ENCODE assay signal across 1 cellular context in genomic region chr1:16612332-16613172, GRCh38.
TF ChIP-seq lines count a peak whose summit lies in the region.

No MANE protein-coding gene starts in this region.

TF ChIP-seq in HepG2, 621 proteins besides CTCF, POLR2A, EP300 and RAD21 (continued from another document):
- peak; percentile 65; the same call in 1 of the 2 replicates for TF ChIP-seq E2F1 (CRISPR knock-in tag; IDR thresholded peaks at IDR 0.05)
- peak; percentile 28; the same call in 1 of the 2 replicates for TF ChIP-seq MTF2 (CRISPR knock-in tag; IDR thresholded peaks at IDR 0.05; ENCODE audit: borderline replicate concordance)
- 0 out of 2 replicates have a peak, but pooled peaks have one; percentile 26 for TF ChIP-seq ZNF232 (CRISPR knock-in tag; IDR thresholded peaks at IDR 0.05; ENCODE audit: borderline replicate concordance)
- TF ChIP-seq ZBTB37 (CRISPR knock-in tag; IDR thresholded peaks at IDR 0.05): peak; percentile 69; the same call in 1 of the 2 replicates
- peak; percentile 10; the same call in 1 of the 2 replicates for TF ChIP-seq ZNF513 (CRISPR knock-in tag; conservative IDR thresholded peaks at IDR 0.05)
- 0 out of 2 replicates have a peak, but pooled peaks have one; percentile 66 for TF ChIP-seq HINFP (CRISPR knock-in tag; IDR thresholded peaks at IDR 0.05; ENCODE audit: low read depth)
- peak; percentile 27; the same call in 1 of the 2 replicates for TF ChIP-seq SAP130 (CRISPR knock-in tag; IDR thresholded peaks at IDR 0.05; ENCODE audit: low read depth)
- no peak for TF ChIP-seq ZHX2 (IDR thresholded peaks at IDR 0.05; ENCODE audit: low read depth)
- peak; percentile 81 for TF ChIP-seq ZHX2 (CRISPR knock-in tag; IDR thresholded peaks at IDR 0.05; ENCODE audit: borderline replicate concordance)
- TF ChIP-seq SOX13 (IDR thresholded peaks at IDR 0.05): no peak
- TF ChIP-seq SOX13 (CRISPR knock-in tag; conservative IDR thresholded peaks at IDR 0.05 in 1 of 2, IDR thresholded peaks at IDR 0.05 in 1 of 2): 0 out of 4 replicates have a peak, but pooled peaks of 1 of the 2 experiments have one; percentile 23
- peak; percentile 43; the same call in 1 of the 2 replicates for TF ChIP-seq NFE2L1 (CRISPR knock-in tag; IDR thresholded peaks at IDR 0.05; ENCODE audit: borderline replicate concordance)
- peak; percentile 18; the same call in 1 of the 2 replicates for TF ChIP-seq ELF4 (CRISPR knock-in tag; IDR thresholded peaks at IDR 0.05; ENCODE audit: borderline replicate concordance)
- 0 out of 2 replicates have a peak, but pooled peaks have one; percentile 67 for TF ChIP-seq ISX (CRISPR knock-in tag; conservative IDR thresholded peaks at IDR 0.05)
- 0 out of 2 replicates have a peak, but pooled peaks have one; percentile 55 for TF ChIP-seq ZNF777 (CRISPR knock-in tag; IDR thresholded peaks at IDR 0.05)
- TF ChIP-seq ZFP36L1 (CRISPR knock-in tag; IDR thresholded peaks at IDR 0.05): peak; percentile 71; the same call in 1 of the 2 replicates
- no peak for TF ChIP-seq EZH2 (conservative IDR thresholded peaks at IDR 0.05; ENCODE audit: low read depth, low read length)
- TF ChIP-seq CREB3 (CRISPR knock-in tag; IDR thresholded peaks at IDR 0.05): peak; percentile 90; the same call in 1 of the 2 replicates
- TF ChIP-seq ZNF598 (CRISPR knock-in tag; IDR thresholded peaks at IDR 0.05; ENCODE audit: borderline replicate concordance): no peak
- TF ChIP-seq ZNF557 (CRISPR knock-in tag; IDR thresholded peaks at IDR 0.05): 0 out of 2 replicates have a peak, but pooled peaks have one; percentile 64
